In the genomic region with DNA sequence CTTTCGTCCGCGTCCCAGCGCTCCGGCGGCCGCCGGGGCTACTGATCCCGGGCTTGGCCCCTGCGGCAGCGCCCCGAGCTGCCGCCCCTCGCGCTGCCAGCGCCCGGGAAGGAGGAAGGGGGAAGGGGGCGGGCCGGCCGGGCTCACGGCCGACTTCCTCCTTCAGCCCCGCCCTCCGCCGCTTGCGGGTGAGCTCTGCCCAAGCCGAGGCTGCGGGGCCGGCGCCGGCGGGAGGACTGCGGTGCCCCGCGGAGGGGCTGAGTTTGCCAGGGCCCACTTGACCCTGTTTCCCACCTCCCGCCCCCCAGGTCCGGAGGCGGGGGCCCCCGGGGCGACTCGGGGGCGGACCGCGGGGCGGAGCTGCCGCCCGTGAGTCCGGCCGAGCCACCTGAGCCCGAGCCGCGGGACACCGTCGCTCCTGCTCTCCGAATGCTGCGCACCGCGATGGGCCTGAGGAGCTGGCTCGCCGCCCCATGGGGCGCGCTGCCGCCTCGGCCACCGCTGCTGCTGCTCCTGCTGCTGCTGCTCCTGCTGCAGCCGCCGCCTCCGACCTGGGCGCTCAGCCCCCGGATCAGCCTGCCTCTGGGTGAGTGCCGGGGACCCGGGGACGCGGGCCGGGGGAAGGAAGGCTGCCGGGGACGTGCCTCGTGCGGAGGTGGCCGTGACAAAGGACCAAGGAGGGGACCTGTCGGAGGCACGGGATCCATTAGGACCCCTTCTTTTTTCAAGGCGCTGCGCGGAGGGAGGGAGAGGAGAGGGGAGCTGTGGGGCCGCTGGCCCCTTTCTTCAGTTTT, we compare ENCODE assay signal across 9 cellular contexts. TPM values are rescaled to one million over a fixed set of nuclear protein-coding genes. Genes with fewer than 3 reads are reported as not detected.
DNase-seq lines count a peak whose midpoint lies in the region; ATAC-seq, FAIRE-seq and TF ChIP-seq lines count a peak whose summit lies in the region.
"Had no signal": no experiment of that assay in that cellular context is flagged by ENCODE, and none has a peak within 500 bp of the region (broad histone marks: within the 10 kb centered on the region; RNA-seq: fewer than 3 reads in every experiment).

A gene with protein sequence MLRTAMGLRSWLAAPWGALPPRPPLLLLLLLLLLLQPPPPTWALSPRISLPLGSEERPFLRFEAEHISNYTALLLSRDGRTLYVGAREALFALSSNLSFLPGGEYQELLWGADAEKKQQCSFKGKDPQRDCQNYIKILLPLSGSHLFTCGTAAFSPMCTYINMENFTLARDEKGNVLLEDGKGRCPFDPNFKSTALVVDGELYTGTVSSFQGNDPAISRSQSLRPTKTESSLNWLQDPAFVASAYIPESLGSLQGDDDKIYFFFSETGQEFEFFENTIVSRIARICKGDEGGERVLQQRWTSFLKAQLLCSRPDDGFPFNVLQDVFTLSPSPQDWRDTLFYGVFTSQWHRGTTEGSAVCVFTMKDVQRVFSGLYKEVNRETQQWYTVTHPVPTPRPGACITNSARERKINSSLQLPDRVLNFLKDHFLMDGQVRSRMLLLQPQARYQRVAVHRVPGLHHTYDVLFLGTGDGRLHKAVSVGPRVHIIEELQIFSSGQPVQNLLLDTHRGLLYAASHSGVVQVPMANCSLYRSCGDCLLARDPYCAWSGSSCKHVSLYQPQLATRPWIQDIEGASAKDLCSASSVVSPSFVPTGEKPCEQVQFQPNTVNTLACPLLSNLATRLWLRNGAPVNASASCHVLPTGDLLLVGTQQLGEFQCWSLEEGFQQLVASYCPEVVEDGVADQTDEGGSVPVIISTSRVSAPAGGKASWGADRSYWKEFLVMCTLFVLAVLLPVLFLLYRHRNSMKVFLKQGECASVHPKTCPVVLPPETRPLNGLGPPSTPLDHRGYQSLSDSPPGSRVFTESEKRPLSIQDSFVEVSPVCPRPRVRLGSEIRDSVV (plus strand): TSS at position 181 of the 794 bp plus-strand sequence. CDS start 249 bp downstream, at position 430.

- ATAC-seq in HG02610 (IDR thresholded peaks at IDR 0.05; ENCODE audit: unreplicated experiment), result peak; percentile 83

- peak within 1 kb of the TSS; percentile 97 for H3K27ac ChIP-seq in WERI-Rb-1

- TF ChIP-seq CTCF in WERI-Rb-1 (IDR thresholded peaks at IDR 0.05; ENCODE audit: low read depth, low read length) (no peak), bronchial epithelial cell (IDR thresholded peaks at IDR 0.05; ENCODE audit: insufficient read depth, low read length, severe bottlenecking) (no peak)

- H3K36me3 ChIP-seq in WERI-Rb-1, result peaks cover 40% of the 10 kb centered on the region
- peaks cover 20% of the 10 kb centered on the region for H3K36me3 ChIP-seq in bronchial epithelial cell (ENCODE audit: control insufficient read depth, insufficient read depth, low read length)

- H3K4me3 ChIP-seq in WERI-Rb-1 (ENCODE audit: low read depth, low read length) (peak within 1 kb of the TSS; percentile 89), bronchial epithelial cell (ENCODE audit: low read depth, low read length) (peak within 1 kb of the TSS; percentile 91)

- FAIRE-seq in bronchial epithelial cell (lab: Jason Lieb, UNC), result no peak
- FAIRE-seq: A204.1 had no signal

- H3K27me3 ChIP-seq in WERI-Rb-1 (ENCODE audit: insufficient read depth, low read depth, severe bottlenecking) (no peaks in the 10 kb centered on the region), bronchial epithelial cell (ENCODE audit: control insufficient read depth, insufficient read depth, low read length) (no peaks in the 10 kb centered on the region)

- DNase-seq in DMS 273 (lab: John Stamatoyannopoulos, UW; ENCODE audit: unreplicated experiment), result peak; percentile 78
- DNase-seq in DMS 273 treated with DMSO at 0.1 percent for 48 hours (lab: John Stamatoyannopoulos, UW), result no peak
- peak; percentile 32 for DNase-seq in NCI-H1105 treated with DMSO at 0.1 percent for 48 hours (lab: John Stamatoyannopoulos, UW)
- peak; percentile 81 for DNase-seq in WERI-Rb-1
- peak; percentile 35 for DNase-seq in bronchial epithelial cell (ENCODE audit: low read depth)
- DNase-seq in iris pigment epithelial cell (ENCODE audit: low read depth), result peak; percentile 49
- peak; percentile 26 to 60 for DNase-seq in stimulated activated CD4-positive, alpha-beta T cell treated with anti-CD3 and anti-CD28 coated beads, Interleukin-12 subunit alpha, Interleukin-12 subunit beta, amount 100 ng/mL, for 24 hours (ENCODE audit: low read depth in 2 of 2)

- no peaks in the 10 kb centered on the region for H3K9me3 ChIP-seq in WERI-Rb-1 (ENCODE audit: severe bottlenecking)

RNA-seq across cellular contexts. Expression of the gene that starts here (rescaled TPM):
- 90.6 and 156 TPM in 2 replicates for total RNA-seq in bronchial epithelial cell
